9 cellular contexts compared by ENCODE assay signal in genomic region chr11:93737904-93738612, GRCh38. TPM values are rescaled to one million over a fixed set of nuclear protein-coding genes. Genes with fewer than 3 reads are reported as not detected.
A peak's percentile ranks its signal among the peaks of the same experiment; 100 is the strongest.
DNase-seq lines count a peak whose midpoint lies in the region; FAIRE-seq and TF ChIP-seq lines count a peak whose summit lies in the region.
"Had no signal": no experiment of that assay in that cellular context is flagged by ENCODE, and none has a peak within 500 bp of the region (broad histone marks: within the 10 kb centered on the region; RNA-seq: fewer than 3 reads in every experiment).

No MANE protein-coding gene starts in this region.

- no peaks in the 10 kb centered on the region for H3K27me3 Mint-ChIP-seq in activated T-helper 2 cell treated with anti-CD3 and anti-CD28 coated beads, Interferon-gamma antibody, Interleukin-2, Interleukin-4, amounts not matched to agents 10 μg/mL and 5 μg/mL and 100 μg/mL, durations not matched to agents 14 hours and 24 hours and 36 hours (ENCODE audit: low read depth)

- H3K4me3 Mint-ChIP-seq in activated T-helper 2 cell treated with anti-CD3 and anti-CD28 coated beads, Interferon-gamma antibody, Interleukin-2, Interleukin-4, amounts not matched to agents 10 μg/mL and 5 μg/mL and 100 μg/mL, durations not matched to agents 14 hours and 24 hours and 36 hours (ENCODE audit: low read depth): peak overlapping the region; percentile 99

- H3K27me3 ChIP-seq in BE2C (no peaks in the 10 kb centered on the region), small intestine (ENCODE audit: control insufficient read depth in 2 of 2, insufficient read depth in 2 of 2, low read length in 2 of 2) (no peaks in the 10 kb centered on the region)

- 26 to 39% (median 34%) methylated on average over 6 of the region's 6 CpGs for WGBS in small intestine, 3 donors

- H3K27ac Mint-ChIP-seq in activated T-helper 2 cell treated with anti-CD3 and anti-CD28 coated beads, Interferon-gamma antibody, Interleukin-2, Interleukin-4, amounts not matched to agents 10 μg/mL and 5 μg/mL and 100 μg/mL, durations not matched to agents 14 hours and 24 hours and 36 hours: peak overlapping the region; percentile 99

- H3K4me3 ChIP-seq in BE2C (ENCODE audit: low read depth, low read length) (peak overlapping the region; percentile 92), small intestine (ENCODE audit: low read depth in 1 of 2, low read length in 2 of 2) (peak overlapping the region in 1 of 2 donors; percentile 38)

- H3K36me3 Mint-ChIP-seq in activated T-helper 2 cell treated with anti-CD3 and anti-CD28 coated beads, Interferon-gamma antibody, Interleukin-2, Interleukin-4, amounts not matched to agents 10 μg/mL and 5 μg/mL and 100 μg/mL, durations not matched to agents 14 hours and 24 hours and 36 hours (ENCODE audit: low read depth): peaks cover 85% of the 10 kb centered on the region

- TF ChIP-seq CTCF in BE2C (IDR thresholded peaks at IDR 0.05; ENCODE audit: low read depth, low read length): no peak

- intact Hi-C loops in activated T-helper 2 cell treated with anti-CD3 and anti-CD28 coated beads, Interferon-gamma antibody, Interleukin-2, Interleukin-4, amounts not matched to agents 10 μg/mL and 5 μg/mL and 100 μg/mL, durations not matched to agents 14 hours and 24 hours and 36 hours (cut with micrococcal nuclease): loop anchor here (1.0 kb wide), 2 partner anchors 10 to 49 kb away; no protein-coding TSS in a partner anchor

- H3K9me3 Mint-ChIP-seq in activated T-helper 2 cell treated with anti-CD3 and anti-CD28 coated beads, Interferon-gamma antibody, Interleukin-2, Interleukin-4, amounts not matched to agents 10 μg/mL and 5 μg/mL and 100 μg/mL, durations not matched to agents 14 hours and 24 hours and 36 hours: no peaks in the 10 kb centered on the region

- FAIRE-seq in small intestine (lab: Jason Lieb, UNC): no peak

- H3K4me1 Mint-ChIP-seq in activated T-helper 2 cell treated with anti-CD3 and anti-CD28 coated beads, Interferon-gamma antibody, Interleukin-2, Interleukin-4, amounts not matched to agents 10 μg/mL and 5 μg/mL and 100 μg/mL, durations not matched to agents 14 hours and 24 hours and 36 hours (ENCODE audit: low read depth): peaks cover 61% of the 10 kb centered on the region

- no peak overlapping the region for H3K27ac ChIP-seq in small intestine (ENCODE audit: low read depth in 1 of 2, low read length in 1 of 2)

- H3K36me3 ChIP-seq in BE2C (peaks cover 80% of the 10 kb centered on the region), small intestine (ENCODE audit: control insufficient read depth in 2 of 2, insufficient read depth in 2 of 2, low read length in 2 of 2) (peaks cover 12% of the 10 kb centered on the region in 2 donors)

- H3K4me1 ChIP-seq in BE2C (no peaks in the 10 kb centered on the region), small intestine (ENCODE audit: control insufficient read depth in 2 of 2, insufficient read depth in 1 of 2, low read depth in 1 of 2, low read length in 1 of 2) (peaks cover 2 to 6% of the 10 kb centered on the region in 2 donors)

- DNase-seq in BE2C (no peak), HPDE6-E6E7 (ENCODE audit: extremely low spot score) (peak; percentile 19), kidney tubule cell (ENCODE audit: low spot score) (peak; percentile 60), amygdala (lab: John Stamatoyannopoulos, UW) (no peak), putamen (ENCODE audit: low spot score) (no peak), NCI-H128 (lab: John Stamatoyannopoulos, UW; ENCODE audit: unreplicated experiment) (no peak), small intestine (no peak)
- no peak for DNase-seq in activated T-helper 2 cell treated with anti-CD3 and anti-CD28 coated beads, Interferon-gamma antibody, Interleukin-2, Interleukin-4, amounts not matched to agents 10 μg/mL and 5 μg/mL and 100 μg/mL, durations not matched to agents 14 hours and 24 hours and 36 hours (ENCODE audit: low spot score)
- DNase-seq: stimulated activated CD4-positive, alpha-beta T cell treated with anti-CD3 and anti-CD28 coated beads, Interleukin-12 subunit alpha, Interleukin-12 subunit beta, amount 100 ng/mL, for 4 hours had no signal

- H3K9me3 ChIP-seq in BE2C: no peaks in the 10 kb centered on the region
- no peaks in the 10 kb centered on the region for H3K9me3 ChIP-seq in small intestine (ENCODE audit: control insufficient read depth, low read depth)

RNA-seq across cellular contexts. Expression of gene TAF1D, which starts 3.2 kb away (rescaled TPM):
- polyA plus RNA-seq in BE2C (2012; ENCODE audit: insufficient read depth, insufficient read length, low read depth): 83.7 TPM
- total RNA-seq in activated T-helper 2 cell treated with anti-CD3 and anti-CD28 coated beads, Interferon-gamma antibody, Interleukin-2, Interleukin-4, amounts not matched to agents 10 μg/mL and 5 μg/mL and 100 μg/mL, durations not matched to agents 14 hours and 24 hours and 36 hours: 344 TPM in 2 replicates
- 10 to 100 TPM; 45.9 to 73.5 (median 66.2) TPM for polyA plus RNA-seq in small intestine

RNA-seq across cellular contexts. Expression of gene C11orf54, which starts 3.4 kb away (rescaled TPM):
- 27.2 TPM for polyA plus RNA-seq in BE2C (2012; ENCODE audit: insufficient read depth, insufficient read length, low read depth)
- total RNA-seq in activated T-helper 2 cell treated with anti-CD3 and anti-CD28 coated beads, Interferon-gamma antibody, Interleukin-2, Interleukin-4, amounts not matched to agents 10 μg/mL and 5 μg/mL and 100 μg/mL, durations not matched to agents 14 hours and 24 hours and 36 hours: 19.3 and 21.2 TPM in 2 replicates
- polyA plus RNA-seq in small intestine: 10 to 100 TPM; 26.3 to 81.0 (median 43.5) TPM

RNA-seq across cellular contexts. Expression of gene MED17, which starts 46.0 kb away (rescaled TPM):
- polyA plus RNA-seq in BE2C (2012; ENCODE audit: insufficient read depth, insufficient read length, low read depth): 27.8 TPM
- 48.5 and 50.8 TPM in 2 replicates for total RNA-seq in activated T-helper 2 cell treated with anti-CD3 and anti-CD28 coated beads, Interferon-gamma antibody, Interleukin-2, Interleukin-4, amounts not matched to agents 10 μg/mL and 5 μg/mL and 100 μg/mL, durations not matched to agents 14 hours and 24 hours and 36 hours
- polyA plus RNA-seq in small intestine: 10 to 100 TPM in 1 of 3 donors, 1 to 10 TPM in 2; 8.5 to 12.6 (median 9.5) TPM

Comparison
In these comparisons a context has a peak if more than half of its experiments do, and no peak if none do; other contexts are left out.
1. DNase-seq: peak in HPDE6-E6E7 (single experiment) and kidney tubule cell (single experiment); none in BE2C (single experiment), activated T-helper 2 cell treated with anti-CD3 and anti-CD28 coated beads, Interferon-gamma antibody, Interleukin-2, Interleukin-4, amounts not matched to agents 10 μg/mL and 5 μg/mL and 100 μg/mL, durations not matched to agents 14 hours and 24 hours and 36 hours (single experiment), amygdala (0 of 56), putamen (single experiment), NCI-H128 (single experiment) and small intestine (single experiment).